8 cellular contexts compared by ENCODE assay signal in genomic region chr2:225040862-225041209, GRCh38. TPM values are rescaled to one million over a fixed set of nuclear protein-coding genes. Genes with fewer than 3 reads are reported as not detected.
DNase-seq lines count a peak whose midpoint lies in the region; ATAC-seq and TF ChIP-seq lines count a peak whose summit lies in the region.

No MANE protein-coding gene starts in this region.

- no peak for TF ChIP-seq CTCF in Loucy (conservative IDR thresholded peaks at IDR 0.05; ENCODE audit: low read length)

- peak overlapping the region; percentile 77 for H2AFZ ChIP-seq in Loucy (ENCODE audit: low read length)

- POLR2A ChIA-PET in CD4-positive, alpha-beta memory T cell (lab: Charles Lee; ENCODE audit: partially characterized antibody) = interaction anchor here (1.1 to 8.5 kb wide), 5 partner anchors 10 to 167 kb away, joined by 3 to 154 read pairs (median 17); no protein-coding TSS in a partner anchor
- POLR2A ChIA-PET in activated naive CD8-positive, alpha-beta T cell treated with anti-CD3 and anti-CD28 coated beads, Interleukin-2, amount 10 ng/mL, durations not matched to agents 7 days and 5 days (lab: Charles Lee) = interaction anchor here (1.0 to 7.3 kb wide), 6 partner anchors 12 to 456 kb away, joined by 3 to 134 read pairs (median 4); no protein-coding TSS in a partner anchor

- H3K36me3 Mint-ChIP-seq in CD4-positive, alpha-beta memory T cell = peaks cover 6 to 28% of the 10 kb centered on the region in 2 donors
- H3K36me3 Mint-ChIP-seq in activated naive CD8-positive, alpha-beta T cell treated with anti-CD3 and anti-CD28 coated beads, Interleukin-2, amount 10 ng/mL, durations not matched to agents 7 days and 5 days = peaks cover 25% of the 10 kb centered on the region

- peaks cover 51% of the 10 kb centered on the region for H3K79me2 ChIP-seq in Loucy (ENCODE audit: insufficient read depth, low read length)

- H3K4me3 Mint-ChIP-seq in CD4-positive, alpha-beta memory T cell = peak overlapping the region; percentile 94 to 100 (median 98)
- H3K4me3 Mint-ChIP-seq in activated naive CD8-positive, alpha-beta T cell treated with anti-CD3 and anti-CD28 coated beads, Interleukin-2, amount 10 ng/mL, durations not matched to agents 7 days and 5 days = peak overlapping the region; percentile 95

- peaks cover 65% of the 10 kb centered on the region for H3K4me1 ChIP-seq in CD4-positive, alpha-beta memory T cell (ENCODE audit: insufficient read depth, low read length)
- peaks cover 59% of the 10 kb centered on the region for H3K4me1 ChIP-seq in Loucy (ENCODE audit: insufficient read depth, low read length, poor library complexity, severe bottlenecking)
- peaks cover 8% of the 10 kb centered on the region for H3K4me1 ChIP-seq in iPS-15b (ENCODE audit: control insufficient read depth, insufficient read depth, low read length)

- no peaks in the 10 kb centered on the region for H3F3A ChIP-seq in Loucy (ENCODE audit: low read depth)

- peak overlapping the region; percentile 94 to 99 (median 97) for H3K27ac Mint-ChIP-seq in CD4-positive, alpha-beta memory T cell
- H3K27ac Mint-ChIP-seq in activated naive CD8-positive, alpha-beta T cell treated with anti-CD3 and anti-CD28 coated beads, Interleukin-2, amount 10 ng/mL, durations not matched to agents 7 days and 5 days = peak overlapping the region; percentile 96

- H3K9me3 ChIP-seq in CD4-positive, alpha-beta memory T cell (ENCODE audit: control insufficient read depth in 1 of 2, low read length in 2 of 2) = no peaks in the 10 kb centered on the region
- H3K9me3 ChIP-seq in Loucy (ENCODE audit: insufficient read depth, low read depth, low read length) (no peaks in the 10 kb centered on the region), iPS-15b (ENCODE audit: control insufficient read depth, insufficient read depth, low read length) (no peaks in the 10 kb centered on the region)

- intact Hi-C loops in CD4-positive, alpha-beta memory T cell (cut with micrococcal nuclease) = loop anchor here (1.0 to 5.0 kb wide), 8 partner anchors 10 to 114 kb away; no protein-coding TSS in a partner anchor

- H4K20me1 ChIP-seq in Loucy (ENCODE audit: insufficient read depth, low read length, poor library complexity, severe bottlenecking) = peaks cover 28% of the 10 kb centered on the region

- peak in 1 of 5 donors; percentile 56 for DNase-seq in CD4-positive, alpha-beta memory T cell
- no peak for DNase-seq in activated naive CD8-positive, alpha-beta T cell treated with anti-CD3 and anti-CD28 coated beads, Interleukin-2, amount 10 ng/mL, durations not matched to agents 7 days and 5 days
- peak; percentile 27 to 30 for DNase-seq in stimulated activated CD4-positive, alpha-beta T cell treated with anti-CD3 and anti-CD28 coated beads, Interleukin-4, amount 100 ng/mL, for 48 hours (ENCODE audit: low read depth in 2 of 2)
- DNase-seq in H4 (ENCODE audit: low spot score) = no peak
- DNase-seq in H7 = no peak

- H3K27ac ChIP-seq in CD4-positive, alpha-beta memory T cell (ENCODE audit: low read depth, low read length) = peak overlapping the region; percentile 91

- CTCF ChIA-PET in CD4-positive, alpha-beta memory T cell (lab: Charles Lee; ENCODE audit: partially characterized antibody) = interaction anchor here (0.9 to 5.8 kb wide), 6 partner anchors 11 to 132 kb away, joined by 3 to 47 read pairs (median 5); no protein-coding TSS in a partner anchor

- no peaks in the 10 kb centered on the region for H3K9me2 ChIP-seq in Loucy (replicated peaks; ENCODE audit: low read depth, low read length)

- no peaks in the 10 kb centered on the region for H3K27me3 Mint-ChIP-seq in CD4-positive, alpha-beta memory T cell
- peaks cover 16% of the 10 kb centered on the region for H3K27me3 Mint-ChIP-seq in activated naive CD8-positive, alpha-beta T cell treated with anti-CD3 and anti-CD28 coated beads, Interleukin-2, amount 10 ng/mL, durations not matched to agents 7 days and 5 days

- H3K27me3 ChIP-seq in CD4-positive, alpha-beta memory T cell (ENCODE audit: insufficient read depth, low read length) = no peaks in the 10 kb centered on the region
- peaks cover 4% of the 10 kb centered on the region for H3K27me3 ChIP-seq in Loucy (ENCODE audit: insufficient read depth, low read length, poor library complexity, severe bottlenecking)
- H3K27me3 ChIP-seq in iPS-15b (ENCODE audit: control insufficient read depth, insufficient read depth, low read length) = peaks cover 69% of the 10 kb centered on the region
- H3K27me3 ChIP-seq in H7 (ENCODE audit: control insufficient read depth, insufficient read depth, low read length) = peaks cover 50% of the 10 kb centered on the region

- no peaks in the 10 kb centered on the region for H3K36me3 ChIP-seq in CD4-positive, alpha-beta memory T cell (ENCODE audit: insufficient read depth, low read length)
- H3K36me3 ChIP-seq in Loucy (ENCODE audit: insufficient read depth, low read length) (no peaks in the 10 kb centered on the region), iPS-15b (ENCODE audit: control insufficient read depth, insufficient read depth, low read length) (no peaks in the 10 kb centered on the region), H7 (replicated peaks; ENCODE audit: control insufficient read depth, insufficient read depth, low read length) (no peaks in the 10 kb centered on the region)

- peak overlapping the region; percentile 82 for H3K9ac ChIP-seq in Loucy (ENCODE audit: low read depth, low read length, poor library complexity, severe bottlenecking)
- no peak overlapping the region for H3K9ac ChIP-seq in iPS-15b (ENCODE audit: low read depth, low read length)

- peaks cover 0 to 2% (median 0%) of the 10 kb centered on the region in 8 donors for H3K9me3 Mint-ChIP-seq in CD4-positive, alpha-beta memory T cell
- H3K9me3 Mint-ChIP-seq in activated naive CD8-positive, alpha-beta T cell treated with anti-CD3 and anti-CD28 coated beads, Interleukin-2, amount 10 ng/mL, durations not matched to agents 7 days and 5 days = no peaks in the 10 kb centered on the region

- ATAC-seq in GM21528 (IDR thresholded peaks at IDR 0.05; ENCODE audit: low FRiP score, unreplicated experiment) = peak; percentile 31
- peak; percentile 23 for ATAC-seq in activated naive CD8-positive, alpha-beta T cell treated with anti-CD3 and anti-CD28 coated beads, Interleukin-2, amount 10 ng/mL, durations not matched to agents 7 days and 5 days (ENCODE audit: low read depth)

- peak overlapping the region; percentile 80 for H3K4me2 ChIP-seq in Loucy (ENCODE audit: low read depth, low read length, poor library complexity, severe bottlenecking)

- H3K4me3 ChIP-seq in CD4-positive, alpha-beta memory T cell (ENCODE audit: low read length in 2 of 2) = peak overlapping the region; percentile 32 to 94
- peak overlapping the region; percentile 94 for H3K4me3 ChIP-seq in Loucy (ENCODE audit: low read length, poor library complexity, severe bottlenecking)
- peak overlapping the region; percentile 62 for H3K4me3 ChIP-seq in iPS-15b (ENCODE audit: low read depth, low read length)
- H3K4me3 ChIP-seq in H7 (ENCODE audit: insufficient read depth, low read depth, low read length) = no peak overlapping the region

- H3K4me1 Mint-ChIP-seq in CD4-positive, alpha-beta memory T cell = peaks cover 55 to 73% (median 64%) of the 10 kb centered on the region in 4 donors
- H3K4me1 Mint-ChIP-seq in activated naive CD8-positive, alpha-beta T cell treated with anti-CD3 and anti-CD28 coated beads, Interleukin-2, amount 10 ng/mL, durations not matched to agents 7 days and 5 days = peaks cover 45% of the 10 kb centered on the region

RNA-seq across cellular contexts. Expression of gene DOCK10, which starts 1.4 kb away (rescaled TPM):
- 100 to 1,000 TPM; 180 to 186 TPM for total RNA-seq in CD4-positive, alpha-beta memory T cell
- polyA plus RNA-seq in CD4-positive, alpha-beta memory T cell = 10 to 100 TPM; 26.0 to 69.9 TPM
- 100 to 1,000 TPM; 259 to 273 TPM for total RNA-seq in activated naive CD8-positive, alpha-beta T cell treated with anti-CD3 and anti-CD28 coated beads, Interleukin-2, amount 10 ng/mL, durations not matched to agents 7 days and 5 days
- total RNA-seq in H4 (2014; rRNA removed; shearing (Covaris generic)) = 10.8 and 22.8 TPM in 2 replicates
- total RNA-seq in H7 (2014; rRNA removed; shearing (Covaris generic)) = 0.11 and 1.1 TPM in 2 replicates

Comparison
In these comparisons a context has a peak if more than half of its experiments do, and no peak if none do; other contexts are left out.
1. DNase-seq: peak in stimulated activated CD4-positive, alpha-beta T cell treated with anti-CD3 and anti-CD28 coated beads, Interleukin-4, amount 100 ng/mL, for 48 hours (2 of 2); none in activated naive CD8-positive, alpha-beta T cell treated with anti-CD3 and anti-CD28 coated beads, Interleukin-2, amount 10 ng/mL, durations not matched to agents 7 days and 5 days (single experiment), H4 (single experiment) and H7 (single experiment).